Comparison of ENCODE assay signal across 8 cellular contexts in genomic region chr22:29154364-29155048, GRCh38. TPM values are rescaled to one million over a fixed set of nuclear protein-coding genes. Genes with fewer than 3 reads are reported as not detected.
DNase-seq lines count a peak whose midpoint lies in the region; ATAC-seq and TF ChIP-seq lines count a peak whose summit lies in the region.

No MANE protein-coding gene starts in this region.

- WGBS in SK-N-SH (ENCODE audit: low lambda C conversion rate) = 6% methylated on average over 15 of the region's 21 CpGs
- no CpG with 5 or more reads among the region's 21 CpGs for WGBS in trophoblast cell (ENCODE audit: extremely low coverage, insufficient coverage, insufficient read length)

- peak overlapping the region; percentile 29 for H4K8ac ChIP-seq in trophoblast cell (ENCODE audit: low read depth, low read length)

- ATAC-seq in upper lobe of right lung (peak; percentile 94), HG02884 (IDR thresholded peaks at IDR 0.05; ENCODE audit: unreplicated experiment) (no peak)

- H3K9ac ChIP-seq in Karpas-422 (ENCODE audit: low read length) (no peak overlapping the region), SK-N-SH (no peak overlapping the region), trophoblast cell (ENCODE audit: low read length) (no peak overlapping the region)

- H3K4me2 ChIP-seq in Karpas-422 (ENCODE audit: low read depth, low read length, poor library complexity, severe bottlenecking) (no peak overlapping the region), SK-N-SH (peak overlapping the region; percentile 57), trophoblast cell (ENCODE audit: low read length) (peak overlapping the region; percentile 35)

- H3K4me3 ChIP-seq in Karpas-422 (ENCODE audit: low read length) (no peak overlapping the region), SK-N-SH (ENCODE audit: low read depth in 2 of 2, low read length in 1 of 2) (peak overlapping the region; percentile 6 to 31; a peak in 3 of 4 replicates), trophoblast cell (ENCODE audit: low read depth, low read length) (no peak overlapping the region), upper lobe of right lung (no peak overlapping the region)

- intact Hi-C loops in head of caudate nucleus (cut with DNase I) = loop anchor here (10.0 kb wide), 1 partner anchor 300 kb away; no protein-coding TSS in a partner anchor
- intact Hi-C loops in upper lobe of right lung (cut with DNase I) = loop anchor here (5.0 kb wide), 1 partner anchor 93 kb away; no protein-coding TSS in a partner anchor

- H3K4me1 ChIP-seq in Karpas-422 (ENCODE audit: low read length) (no peaks in the 10 kb centered on the region), SK-N-SH (ENCODE audit: control insufficient read depth in 1 of 2, insufficient read depth in 2 of 2, low read depth in 1 of 2, low read length in 1 of 2) (peaks cover 0 to 4% of the 10 kb centered on the region in 2 experiments; a peak in 2 of 4 replicates), trophoblast cell (ENCODE audit: control insufficient read depth in 1 of 2, insufficient read depth in 2 of 2, low read length in 2 of 2) (peaks cover 12 to 17% of the 10 kb centered on the region in 2 experiments), upper lobe of right lung (peaks cover 28% of the 10 kb centered on the region)

- H3K27me3 ChIP-seq in Karpas-422 (ENCODE audit: low read length) (no peaks in the 10 kb centered on the region), SK-N-SH (ENCODE audit: insufficient read depth) (no peaks in the 10 kb centered on the region), trophoblast cell (ENCODE audit: insufficient read depth, low read length) (no peaks in the 10 kb centered on the region), upper lobe of right lung (no peaks in the 10 kb centered on the region)

- H3K23ac ChIP-seq in trophoblast cell (ENCODE audit: low read length) = no peak overlapping the region

- no peak overlapping the region for H2BK12ac ChIP-seq in trophoblast cell (ENCODE audit: low read length)

- H2AK5ac ChIP-seq in trophoblast cell (ENCODE audit: low read length) = no peak overlapping the region

- no peak for TF ChIP-seq EP300 in SK-N-SH (IDR thresholded peaks at IDR 0.05; ENCODE audit: borderline replicate concordance in 1 of 2, low read depth in 1 of 2, low read length in 1 of 2)

- H3F3A ChIP-seq in SK-N-SH (replicated peaks; ENCODE audit: insufficient read depth) = no peaks in the 10 kb centered on the region

- no peak overlapping the region for H3K18ac ChIP-seq in trophoblast cell (ENCODE audit: low read length)

- no peak overlapping the region for H4K12ac ChIP-seq in trophoblast cell (ENCODE audit: low read depth, low read length)

- peaks cover 2% of the 10 kb centered on the region for H3K79me1 ChIP-seq in trophoblast cell (ENCODE audit: low read length)

- H3K36me3 ChIP-seq in Karpas-422 (ENCODE audit: insufficient read depth, low read length) (no peaks in the 10 kb centered on the region), SK-N-SH (replicated peaks in 1 of 2; ENCODE audit: control insufficient read depth in 1 of 2, insufficient read depth in 2 of 2, low read length in 1 of 2) (no peaks in the 10 kb centered on the region), trophoblast cell (ENCODE audit: control insufficient read depth in 1 of 2, insufficient read depth in 2 of 2, low read length in 2 of 2) (no peaks in the 10 kb centered on the region), upper lobe of right lung (no peaks in the 10 kb centered on the region)

- peak; percentile 75 for DNase-seq in GDM1 (lab: John Stamatoyannopoulos, UW)
- peak; percentile 83 for DNase-seq in Karpas-422
- peak; percentile 91 for DNase-seq in SK-N-SH
- DNase-seq in activated naive CD4-positive, alpha-beta T cell treated with anti-CD3 and anti-CD28 coated beads, Interleukin-2, amount 50 U/mL, for 16 hours = peak; percentile 56
- DNase-seq in head of caudate nucleus = peak; percentile 67 to 92 (median 84)
- DNase-seq in trophoblast cell = peak; percentile 62 to 88
- DNase-seq in upper lobe of right lung = peak; percentile 90

- TF ChIP-seq CTCF in SK-N-SH (IDR thresholded peaks at IDR 0.05) = peak; percentile 91
- peak; percentile 97 for TF ChIP-seq CTCF in upper lobe of right lung (IDR thresholded peaks at IDR 0.05)

- no peak overlapping the region for H4K91ac ChIP-seq in trophoblast cell (ENCODE audit: low read depth, low read length)

- H3K27ac ChIP-seq in Karpas-422 (ENCODE audit: low read length) (no peak overlapping the region), SK-N-SH (ENCODE audit: low read depth in 2 of 2, low read length in 1 of 2) (no peak overlapping the region), trophoblast cell (ENCODE audit: low read depth, low read length) (no peak overlapping the region), upper lobe of right lung (no peak overlapping the region)

- H2AFZ ChIP-seq in Karpas-422 (ENCODE audit: low read length) (no peak overlapping the region), SK-N-SH (ENCODE audit: low read depth) (no peak overlapping the region), trophoblast cell (ENCODE audit: insufficient read depth, low read length, poor library complexity) (no peak overlapping the region)

- no peak overlapping the region for H3K14ac ChIP-seq in trophoblast cell (ENCODE audit: low read length)

- H3K79me2 ChIP-seq in Karpas-422 (ENCODE audit: low read length) (no peaks in the 10 kb centered on the region), SK-N-SH (ENCODE audit: insufficient read depth) (no peaks in the 10 kb centered on the region), trophoblast cell (ENCODE audit: control insufficient read depth, insufficient read depth, low read length, poor library complexity) (no peaks in the 10 kb centered on the region)

- H3K9me2 ChIP-seq in Karpas-422 (replicated peaks; ENCODE audit: insufficient read depth, low read length) (no peaks in the 10 kb centered on the region), SK-N-SH (no peaks in the 10 kb centered on the region)

- no peak overlapping the region for H2BK120ac ChIP-seq in trophoblast cell (ENCODE audit: insufficient read depth, low read length, poor library complexity)

- peak; percentile 80 for TF ChIP-seq RAD21 in SK-N-SH (IDR thresholded peaks at IDR 0.05; ENCODE audit: low read length)

- no peaks in the 10 kb centered on the region for H4K20me1 ChIP-seq in Karpas-422 (ENCODE audit: insufficient read depth, low read depth, low read length)
- H4K20me1 ChIP-seq in SK-N-SH (ENCODE audit: insufficient read depth) = no peaks in the 10 kb centered on the region

- H3K4ac ChIP-seq in trophoblast cell (ENCODE audit: low read depth, low read length) = no peak overlapping the region

- POLR2A ChIA-PET in SK-N-SH (lab: Yijun Ruan, JAX) = no interaction called here

- CTCF ChIA-PET in SK-N-SH (lab: Yijun Ruan, JAX) = interaction anchor here (0.6 to 5.1 kb wide), 58 partner anchors 8 to 931 kb away, joined by 3 to 40 read pairs (median 4); partner anchors contain the start of gene EMID1

- no peaks in the 10 kb centered on the region for H3K9me3 ChIP-seq in Karpas-422 (ENCODE audit: low read length)
- H3K9me3 ChIP-seq in SK-N-SH = no peaks in the 10 kb centered on the region
- H3K9me3 ChIP-seq in trophoblast cell (ENCODE audit: insufficient read depth, low read depth, low read length) = peaks cover 2% of the 10 kb centered on the region
- no peaks in the 10 kb centered on the region for H3K9me3 ChIP-seq in upper lobe of right lung

- no peak overlapping the region for H2BK5ac ChIP-seq in trophoblast cell (ENCODE audit: low read depth, low read length, poor library complexity)

TF ChIP-seq in SK-N-SH, 30 proteins besides CTCF, POLR2A, EP300 and RAD21:
- peak; percentile 90 for TF ChIP-seq SMC3 (IDR thresholded peaks at IDR 0.05; ENCODE audit: low read depth, low read length)
- TF ChIP-seq, protein P1, sequence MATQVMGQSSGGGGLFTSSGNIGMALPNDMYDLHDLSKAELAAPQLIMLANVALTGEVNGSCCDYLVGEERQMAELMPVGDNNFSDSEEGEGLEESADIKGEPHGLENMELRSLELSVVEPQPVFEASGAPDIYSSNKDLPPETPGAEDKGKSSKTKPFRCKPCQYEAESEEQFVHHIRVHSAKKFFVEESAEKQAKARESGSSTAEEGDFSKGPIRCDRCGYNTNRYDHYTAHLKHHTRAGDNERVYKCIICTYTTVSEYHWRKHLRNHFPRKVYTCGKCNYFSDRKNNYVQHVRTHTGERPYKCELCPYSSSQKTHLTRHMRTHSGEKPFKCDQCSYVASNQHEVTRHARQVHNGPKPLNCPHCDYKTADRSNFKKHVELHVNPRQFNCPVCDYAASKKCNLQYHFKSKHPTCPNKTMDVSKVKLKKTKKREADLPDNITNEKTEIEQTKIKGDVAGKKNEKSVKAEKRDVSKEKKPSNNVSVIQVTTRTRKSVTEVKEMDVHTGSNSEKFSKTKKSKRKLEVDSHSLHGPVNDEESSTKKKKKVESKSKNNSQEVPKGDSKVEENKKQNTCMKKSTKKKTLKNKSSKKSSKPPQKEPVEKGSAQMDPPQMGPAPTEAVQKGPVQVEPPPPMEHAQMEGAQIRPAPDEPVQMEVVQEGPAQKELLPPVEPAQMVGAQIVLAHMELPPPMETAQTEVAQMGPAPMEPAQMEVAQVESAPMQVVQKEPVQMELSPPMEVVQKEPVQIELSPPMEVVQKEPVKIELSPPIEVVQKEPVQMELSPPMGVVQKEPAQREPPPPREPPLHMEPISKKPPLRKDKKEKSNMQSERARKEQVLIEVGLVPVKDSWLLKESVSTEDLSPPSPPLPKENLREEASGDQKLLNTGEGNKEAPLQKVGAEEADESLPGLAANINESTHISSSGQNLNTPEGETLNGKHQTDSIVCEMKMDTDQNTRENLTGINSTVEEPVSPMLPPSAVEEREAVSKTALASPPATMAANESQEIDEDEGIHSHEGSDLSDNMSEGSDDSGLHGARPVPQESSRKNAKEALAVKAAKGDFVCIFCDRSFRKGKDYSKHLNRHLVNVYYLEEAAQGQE (IDR thresholded peaks at IDR 0.05; ENCODE audit: low read depth, low read length) = no peak
- TF ChIP-seq, protein P2, sequence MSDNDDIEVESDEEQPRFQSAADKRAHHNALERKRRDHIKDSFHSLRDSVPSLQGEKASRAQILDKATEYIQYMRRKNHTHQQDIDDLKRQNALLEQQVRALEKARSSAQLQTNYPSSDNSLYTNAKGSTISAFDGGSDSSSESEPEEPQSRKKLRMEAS (IDR thresholded peaks at IDR 0.05; ENCODE audit: low read depth) = no peak

RNA-seq across cellular contexts. Expression of gene EMID1, which starts 51.2 kb away (rescaled TPM):
- total RNA-seq in Karpas-422 (2014; rRNA removed; shearing (Covaris generic); ENCODE audit: low replicate concordance) = 0.26 and 0.32 TPM in 2 replicates
- polyA plus RNA-seq in SK-N-SH (2012; rRNA removed) = 0.71 and 1.1 TPM in 2 replicates
- 0.59 and 1.2 TPM in 2 replicates for polyA plus RNA-seq in SK-N-SH (2012; cell fraction: cytosol; rRNA removed)
- 0.68 and 1.3 TPM in 2 replicates for polyA plus RNA-seq in SK-N-SH (2012; cell fraction: nucleus; rRNA removed)
- polyA plus RNA-seq in trophoblast cell (2013) = 1.2 and 1.5 TPM in 2 replicates
- 15.2 TPM for total RNA-seq in upper lobe of right lung

Comparison
In these comparisons a context has a peak if more than half of its experiments do, and no peak if none do; other contexts are left out.
1. H3K4me3 ChIP-seq: peak in SK-N-SH (2 of 2); none in Karpas-422 (single experiment), trophoblast cell (single experiment) and upper lobe of right lung (single experiment).
2. RNA of gene EMID1, which starts 51.2 kb away (total RNA-seq): 15.2 TPM in upper lobe of right lung (single experiment); 0.26 to 0.32 TPM in Karpas-422; every median in the first group is over 10 times any median in the second.
3. Peak in every context shown above with its lines, with median percentiles within 50 percentile points of each other: DNase-seq.